Comparison of ENCODE assay signal across 17 cellular contexts in genomic region chr13:100848304-100848703, GRCh38.
"Had no signal": no experiment of that assay in that cellular context is flagged by ENCODE, and none has a peak within 500 bp of the region (broad histone marks: within the 10 kb centered on the region; RNA-seq: fewer than 3 reads in every experiment).

No MANE protein-coding gene starts in this region.

- H3K36me3 ChIP-seq: colonic mucosa, esophagus muscularis mucosa, gastroesophageal sphincter, heart left ventricle, tibial nerve had no signal

- H3K4me3 ChIP-seq: colonic mucosa, esophagus muscularis mucosa, gastroesophageal sphincter, heart left ventricle, tibial nerve had no signal

- H3K27ac ChIP-seq: colonic mucosa, esophagus muscularis mucosa, gastroesophageal sphincter, heart left ventricle, tibial nerve had no signal

- DNase-seq: activated CD4-positive, alpha-beta T cell treated with anti-CD3 and anti-CD28 coated beads for 48 hours; activated CD4-positive, CD25-positive, alpha-beta regulatory T cell; activated CD8-positive, alpha-beta memory T cell treated with anti-CD3 and anti-CD28 coated beads, Interleukin-2, amount 50 U/mL, for 4 hours; activated naive CD4-positive, alpha-beta T cell treated with anti-CD3 and anti-CD28 coated beads, Interleukin-2, amount 50 U/mL, for 16 hours; activated T-cell treated with anti-CD3 and anti-CD28 coated beads, Interleukin-2, amount 50 U/mL, for 4 hours; aorta; colonic mucosa; heart left ventricle; left ventricle myocardium superior; stimulated activated CD4-positive, alpha-beta T cell treated with anti-CD3 and anti-CD28 coated beads, Interleukin-12 subunit alpha, Interleukin-12 subunit beta, amount 100 ng/mL, for 4 hours; stimulated activated CD4-positive, alpha-beta T cell treated with anti-CD3 and anti-CD28 coated beads, Interleukin-1b, Interleukin-23, amount 100 ng/mL, for 48 hours; stimulated activated CD8-positive, alpha-beta memory T cell treated with anti-CD3 and anti-CD28 coated beads, Interleukin-4, amount 100 ng/mL, for 48 hours; stimulated activated naive CD4-positive, alpha-beta T cell treated with Interleukin-2 at 50 U/mL for 16 hours; substantia nigra had no signal

- H3K4me1 ChIP-seq: colonic mucosa, esophagus muscularis mucosa, gastroesophageal sphincter, heart left ventricle, tibial nerve had no signal

- H3K27me3 ChIP-seq: colonic mucosa, esophagus muscularis mucosa, heart left ventricle, tibial nerve had no signal

- ATAC-seq: activated T-cell treated with anti-CD3 and anti-CD28 coated beads, Interleukin-2, amount 50 U/mL, for 4 hours; gastroesophageal sphincter; heart left ventricle; left ventricle myocardium superior had no signal

- H3K9me3 ChIP-seq: colonic mucosa, esophagus muscularis mucosa, heart left ventricle, tibial nerve had no signal
